In genomic region chr14:71321556-71322315, GRCh38 we compare ENCODE assay signal across 8 cellular contexts. TPM values are rescaled to one million over a fixed set of nuclear protein-coding genes. Genes with fewer than 3 reads are reported as not detected.
DNase-seq lines count a peak whose midpoint lies in the region; ATAC-seq and TF ChIP-seq lines count a peak whose summit lies in the region.

No MANE protein-coding gene starts in this region.

- intact Hi-C loops in heart right ventricle (cut with DNase I) = loop anchor here in 7 of 10 donors (2.0 to 10.0 kb wide), 6 partner anchors 263 to 436 kb away; no protein-coding TSS in a partner anchor
- intact Hi-C loops in Right ventricle myocardium inferior (cut with DNase I) = loop anchor here (5.0 kb wide), 1 partner anchor 184 kb away; no protein-coding TSS in a partner anchor
- intact Hi-C loops in adrenal gland (cut with DNase I) = loop anchor here in 1 of 2 donors (10.0 kb wide), 1 partner anchor 423 kb away; no protein-coding TSS in a partner anchor
- intact Hi-C loops in sigmoid colon (cut with DNase I) = loop anchor here (2.0 to 10.0 kb wide), 7 partner anchors 37 to 431 kb away; no protein-coding TSS in a partner anchor

- H3K4me3 ChIP-seq in heart right ventricle = peak overlapping the region; percentile 79 to 99 (median 96)
- H3K4me3 ChIP-seq in adrenal gland = peak overlapping the region; percentile 59 to 96 (median 74)
- H3K4me3 ChIP-seq in sigmoid colon = peak overlapping the region; percentile 90 to 97 (median 96)

- ATAC-seq in heart right ventricle (no peak), Right ventricle myocardium inferior (no peak), GM21360 (IDR thresholded peaks at IDR 0.05; ENCODE audit: unreplicated experiment) (no peak)

- H3K4me1 ChIP-seq in heart right ventricle = peaks cover 0 to 64% (median 21%) of the 10 kb centered on the region in 9 donors
- H3K4me1 ChIP-seq in adrenal gland (replicated peaks in 1 of 2) = peaks cover 13 to 47% of the 10 kb centered on the region in 2 donors
- peaks cover 0 to 38% (median 25%) of the 10 kb centered on the region in 4 donors for H3K4me1 ChIP-seq in sigmoid colon

- no peak for TF ChIP-seq CTCF in heart right ventricle (IDR thresholded peaks at IDR 0.05)
- no peak for TF ChIP-seq CTCF in adrenal gland (IDR thresholded peaks at IDR 0.05)
- no peak for TF ChIP-seq CTCF in sigmoid colon (IDR thresholded peaks at IDR 0.05)

- no peaks in the 10 kb centered on the region for H3K27me3 ChIP-seq in heart right ventricle
- H3K27me3 ChIP-seq in adrenal gland = no peaks in the 10 kb centered on the region
- H3K27me3 ChIP-seq in sigmoid colon = no peaks in the 10 kb centered on the region

- H3K36me3 ChIP-seq in heart right ventricle (no peaks in the 10 kb centered on the region), adrenal gland (replicated peaks in 1 of 2) (no peaks in the 10 kb centered on the region), sigmoid colon (no peaks in the 10 kb centered on the region)

- H3K27ac ChIP-seq in heart right ventricle (peak overlapping the region in 9 of 10 donors; percentile 88 to 97 (median 92)), adrenal gland (peak overlapping the region; percentile 92 to 97 (median 96)), sigmoid colon (peak overlapping the region; percentile 98 to 100 (median 99))

- no peak for DNase-seq in heart right ventricle
- no peak for DNase-seq in Right ventricle myocardium inferior (ENCODE audit: missing footprints)
- DNase-seq in NCI-H2227 (lab: John Stamatoyannopoulos, UW; ENCODE audit: unreplicated experiment) = peak; percentile 33
- DNase-seq in adrenal gland = peak in 5 of 7 donors; percentile 18 to 38 (median 26)
- peak; percentile 44 for DNase-seq in iPS DF 4.7 (ENCODE audit: extremely low read depth, low spot score)
- no peak for DNase-seq in sigmoid colon
- no peak for DNase-seq in activated CD8-positive, alpha-beta memory T cell treated with anti-CD3 and anti-CD28 coated beads, Interleukin-2, amount 50 U/mL, for 4 hours

- TF ChIP-seq EP300 in sigmoid colon (IDR thresholded peaks at IDR 0.05) = no peak

- H3K9me3 ChIP-seq in heart right ventricle = no peaks in the 10 kb centered on the region
- H3K9me3 ChIP-seq in adrenal gland (replicated peaks in 1 of 3) = no peaks in the 10 kb centered on the region
- H3K9me3 ChIP-seq in sigmoid colon = no peaks in the 10 kb centered on the region

- TF ChIP-seq POLR2A in adrenal gland (IDR thresholded peaks at IDR 0.05) (no peak), sigmoid colon (IDR thresholded peaks at IDR 0.05) (no peak)

- WGBS in heart right ventricle, 2 donors = 2 to 3% methylated on average over 26 of the region's 26 CpGs
- WGBS in adrenal gland, 4 donors = 0 to 2% (median 1%) methylated on average over 20 to 26 of the region's 26 CpGs
- 1 to 3% methylated on average over 26 of the region's 26 CpGs for WGBS in sigmoid colon, 2 donors

RNA-seq across cellular contexts. Expression of gene SIPA1L1, which starts 1.5 kb away (rescaled TPM):
- total RNA-seq in heart right ventricle = 10 to 100 TPM in 1 of 10 donors, 1 to 10 TPM in 9; 5.7 to 18.0 (median 8.4) TPM
- polyA plus RNA-seq in heart right ventricle = 1 to 10 TPM; 4.3 to 4.9 TPM
- 6.8 TPM for total RNA-seq in Right ventricle myocardium inferior
- total RNA-seq in adrenal gland = 100 to 1,000 TPM in 1 of 8 donors, 10 to 100 TPM in 7; 40.9 to 104 (median 76.1) TPM
- polyA plus RNA-seq in adrenal gland = 10 to 100 TPM; 31.6 to 78.1 (median 77.7) TPM
- 10 to 100 TPM; 27.1 to 50.1 (median 29.4) TPM for total RNA-seq in sigmoid colon
- polyA plus RNA-seq in sigmoid colon = 10 to 100 TPM; 13.2 to 32.9 (median 15.5) TPM

Comparison
In these comparisons a context has a peak if more than half of its experiments do, and no peak if none do; other contexts are left out.
1. DNase-seq: peak in NCI-H2227 (single experiment), adrenal gland (5 of 7) and iPS DF 4.7 (single experiment); none in heart right ventricle (0 of 2), Right ventricle myocardium inferior (single experiment), sigmoid colon (single experiment) and activated CD8-positive, alpha-beta memory T cell treated with anti-CD3 and anti-CD28 coated beads, Interleukin-2, amount 50 U/mL, for 4 hours (single experiment).
2. Peak in every context shown above with its lines, with median percentiles within 50 percentile points of each other: H3K27ac ChIP-seq and H3K4me3 ChIP-seq.